Comparison of ENCODE assay signal across 8 cellular contexts in the genomic region with DNA sequence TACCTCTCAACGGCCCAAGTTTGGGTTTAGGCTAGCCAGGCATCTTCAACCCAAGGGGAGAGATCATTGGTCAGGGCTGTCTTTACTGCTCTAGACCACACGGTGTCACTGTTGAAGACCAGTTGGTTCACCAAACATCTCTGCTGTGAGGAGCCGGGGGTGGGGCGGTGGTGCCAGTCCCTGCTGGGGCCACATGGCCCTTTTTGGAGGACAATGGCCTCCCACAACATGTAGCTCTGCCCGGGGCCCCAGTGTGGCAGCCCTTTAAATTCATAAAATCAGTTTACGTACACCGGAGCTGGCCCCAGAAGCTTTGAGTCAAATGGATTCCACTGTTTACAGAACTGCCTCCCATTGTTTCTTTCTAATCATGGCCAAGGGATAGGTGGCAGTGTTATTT. TPM values are rescaled to one million over a fixed set of nuclear protein-coding genes. Genes with fewer than 3 reads are reported as not detected.
DNase-seq lines count a peak whose midpoint lies in the region; ATAC-seq and TF ChIP-seq lines count a peak whose summit lies in the region.

No MANE protein-coding gene starts in this region.

- H3K4me1 ChIP-seq in cardiac muscle cell (ENCODE audit: low read depth) = no peaks in the 10 kb centered on the region
- H3K4me1 ChIP-seq in prostate gland (replicated peaks) = no peaks in the 10 kb centered on the region

- H3K9me3 ChIP-seq in cardiac muscle cell (ENCODE audit: low read depth) = no peaks in the 10 kb centered on the region
- H3K9me3 ChIP-seq in prostate gland = no peaks in the 10 kb centered on the region

- no peaks in the 10 kb centered on the region for H3K36me3 Mint-ChIP-seq in activated T-cell treated with anti-CD3 and anti-CD28 coated beads, Interleukin-2, amount 50 U/mL, for 72 hours (ENCODE audit: insufficient read depth in 2 of 2)

- DNase-seq in DMS153 treated with DMSO at 0.1 percent for 48 hours (lab: John Stamatoyannopoulos, UW; ENCODE audit: unreplicated experiment) = peak; percentile 56
- peak; percentile 59 for DNase-seq in NCI-H526 treated with DMSO at 0.1 percent for 48 hours (lab: John Stamatoyannopoulos, UW)
- DNase-seq in activated T-cell treated with anti-CD3 and anti-CD28 coated beads, Interleukin-2, amount 50 U/mL, for 72 hours = peak; percentile 27 to 35
- peak; percentile 55 to 74 for DNase-seq in cardiac muscle cell (ENCODE audit: low read depth in 1 of 2, low spot score in 1 of 2)
- DNase-seq in prostate gland (ENCODE audit: low spot score) = peak; percentile 37
- no peak for DNase-seq in lower leg skin (ENCODE audit: low spot score in 2 of 2)

- H3K27ac ChIP-seq in cardiac muscle cell = no peak overlapping the region
- no peak overlapping the region for H3K27ac ChIP-seq in prostate gland

- H3K4me3 ChIP-seq in cardiac muscle cell = no peak overlapping the region
- no peak overlapping the region for H3K4me3 ChIP-seq in prostate gland
- no peak overlapping the region for H3K4me3 ChIP-seq in lower leg skin (ENCODE audit: low read depth, poor library complexity, severe bottlenecking)

- peaks cover 49% of the 10 kb centered on the region for H3K27me3 Mint-ChIP-seq in activated T-cell treated with anti-CD3 and anti-CD28 coated beads, Interleukin-2, amount 50 U/mL, for 72 hours (ENCODE audit: low read depth)

- peak; percentile 97 for ATAC-seq in GM19351 (IDR thresholded peaks at IDR 0.05; ENCODE audit: unreplicated experiment)
- ATAC-seq in HG03354 (IDR thresholded peaks at IDR 0.05; ENCODE audit: poor library complexity, severe bottlenecking, unreplicated experiment) = peak; percentile 94
- peak; percentile 62 to 68 for ATAC-seq in activated T-cell treated with anti-CD3 and anti-CD28 coated beads, Interleukin-2, amount 50 U/mL, for 72 hours (replicated peaks in 1 of 2)

- no peaks in the 10 kb centered on the region for H3K36me3 ChIP-seq in cardiac muscle cell
- H3K36me3 ChIP-seq in prostate gland = no peaks in the 10 kb centered on the region

- H3K9me3 Mint-ChIP-seq in activated T-cell treated with anti-CD3 and anti-CD28 coated beads, Interleukin-2, amount 50 U/mL, for 72 hours = no peaks in the 10 kb centered on the region

- H3K4me3 Mint-ChIP-seq in activated T-cell treated with anti-CD3 and anti-CD28 coated beads, Interleukin-2, amount 50 U/mL, for 72 hours = no peak overlapping the region

- intact Hi-C loops in prostate gland (cut with DNase I) = no loop called here
- intact Hi-C loops in lower leg skin (cut with DNase I; ENCODE audit: low total_unique reads) = no loop called here

- peak; percentile 80 for TF ChIP-seq CTCF in cardiac muscle cell (IDR thresholded peaks at IDR 0.05; ENCODE audit: low read depth, low read length)
- TF ChIP-seq CTCF in prostate gland (IDR thresholded peaks at IDR 0.05) = peak in 3 of 4 experiments; percentile 59 to 74 (median 70)
- TF ChIP-seq CTCF in lower leg skin (IDR thresholded peaks at IDR 0.05) = peak in 1 of 3 donors; percentile 55

- TF ChIP-seq POLR2A in prostate gland (IDR thresholded peaks at IDR 0.05) = no peak
- TF ChIP-seq POLR2A in lower leg skin (IDR thresholded peaks at IDR 0.05) = no peak

- WGBS in prostate gland = 32% methylated on average over 7 of the region's 7 CpGs
- 52 to 54% methylated on average over 7 of the region's 7 CpGs for whole genome bisulfite sequencing in lower leg skin, 2 donors

- no peak overlapping the region for H3K27ac Mint-ChIP-seq in activated T-cell treated with anti-CD3 and anti-CD28 coated beads, Interleukin-2, amount 50 U/mL, for 72 hours

- no peaks in the 10 kb centered on the region for H3K4me1 Mint-ChIP-seq in activated T-cell treated with anti-CD3 and anti-CD28 coated beads, Interleukin-2, amount 50 U/mL, for 72 hours (ENCODE audit: low read depth)

- H3K27me3 ChIP-seq in cardiac muscle cell (no peaks in the 10 kb centered on the region), prostate gland (replicated peaks; ENCODE audit: insufficient read depth) (no peaks in the 10 kb centered on the region)

RNA-seq across cellular contexts. Expression of a gene that starts 19.1 kb away (rescaled TPM):
- not detected for total RNA-seq in activated T-cell treated with anti-CD3 and anti-CD28 coated beads, Interleukin-2, amount 50 U/mL, for 72 hours
- total RNA-seq in cardiac muscle cell = 0.33 TPM in 1 of 2 replicates, not detected in the other
- not detected in 2 replicates for polyA plus RNA-seq in cardiac muscle cell
- 1 to 10 TPM; 4.3 to 4.9 TPM for total RNA-seq in prostate gland
- 1 to 10 TPM; 1.3 to 4.9 (median 3.0) TPM for total RNA-seq in lower leg skin

RNA-seq across cellular contexts. Expression of a gene that starts 24.9 kb away (rescaled TPM):
- total RNA-seq in activated T-cell treated with anti-CD3 and anti-CD28 coated beads, Interleukin-2, amount 50 U/mL, for 72 hours = under 1 TPM in 1 of 2 donors, not detected in 1; 0.23 TPM
- 0.80 and 3.1 TPM in 2 replicates for total RNA-seq in cardiac muscle cell
- 1.7 and 4.3 TPM in 2 replicates for polyA plus RNA-seq in cardiac muscle cell
- total RNA-seq in prostate gland = 100 to 1,000 TPM in 1 of 2 donors, 10 to 100 TPM in 1; 92.0 to 142 TPM
- 100 to 1,000 TPM in 1 of 4 donors, 10 to 100 TPM in 3; 24.5 to 131 (median 51.0) TPM for total RNA-seq in lower leg skin

Comparison
In these comparisons a context has a peak if more than half of its experiments do, and no peak if none do; other contexts are left out.
1. DNase-seq: peak in DMS153 treated with DMSO at 0.1 percent for 48 hours (single experiment), NCI-H526 treated with DMSO at 0.1 percent for 48 hours (single experiment), activated T-cell treated with anti-CD3 and anti-CD28 coated beads, Interleukin-2, amount 50 U/mL, for 72 hours (2 of 2), cardiac muscle cell (2 of 2) and prostate gland (single experiment); none in lower leg skin (0 of 2).
2. Peak in every context shown above with its lines, with median percentiles within 50 percentile points of each other: ATAC-seq.